In the genomic region with DNA sequence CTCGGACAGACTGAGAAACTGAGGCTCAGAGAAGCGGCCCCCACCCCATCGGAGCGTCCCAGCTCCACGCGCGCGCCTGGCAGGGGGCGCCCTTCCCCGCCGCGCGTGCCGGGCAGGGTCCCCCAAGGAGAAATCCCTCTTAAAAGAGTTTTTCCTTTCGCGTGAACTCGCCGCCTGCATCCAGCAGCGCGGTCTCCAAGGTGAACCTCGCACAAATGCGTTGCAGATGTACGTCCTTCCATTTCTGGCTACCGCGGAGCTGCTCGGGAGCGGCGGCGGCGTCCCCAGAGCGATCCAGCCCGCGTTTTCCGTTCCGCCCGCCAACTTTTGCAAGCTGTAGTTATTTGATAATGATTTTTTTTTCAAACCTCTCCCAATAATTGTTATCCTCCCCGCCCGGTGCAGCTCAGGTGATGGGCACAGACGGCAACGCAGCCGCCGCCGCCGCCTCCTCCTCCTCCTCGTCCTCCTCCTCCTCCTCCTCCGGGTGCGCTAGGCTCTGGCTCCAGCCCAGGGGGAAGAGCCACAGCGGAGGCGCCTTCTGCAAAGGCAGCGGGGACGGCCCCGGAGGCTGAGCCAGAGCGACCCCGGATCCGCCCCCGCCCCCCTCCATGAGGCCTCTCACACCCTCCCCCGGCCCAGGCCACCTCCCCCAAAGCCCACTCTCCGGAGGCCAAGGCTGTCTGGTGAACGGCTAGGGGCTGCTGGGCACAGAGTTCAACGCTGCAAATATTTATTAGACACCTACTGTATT, we compare ENCODE assay signal across 1 cellular context.
TF ChIP-seq lines count a peak whose summit lies in the region.

No MANE protein-coding gene starts in this region.

TF ChIP-seq in SK-N-SH, 30 proteins besides CTCF, POLR2A, EP300 and RAD21 (continued from another document):
- TF ChIP-seq ZBTB33 (IDR thresholded peaks at IDR 0.05; ENCODE audit: borderline replicate concordance, low read depth) = no peak
